ENCODE assay signal across 2 cellular contexts in the genomic region with DNA sequence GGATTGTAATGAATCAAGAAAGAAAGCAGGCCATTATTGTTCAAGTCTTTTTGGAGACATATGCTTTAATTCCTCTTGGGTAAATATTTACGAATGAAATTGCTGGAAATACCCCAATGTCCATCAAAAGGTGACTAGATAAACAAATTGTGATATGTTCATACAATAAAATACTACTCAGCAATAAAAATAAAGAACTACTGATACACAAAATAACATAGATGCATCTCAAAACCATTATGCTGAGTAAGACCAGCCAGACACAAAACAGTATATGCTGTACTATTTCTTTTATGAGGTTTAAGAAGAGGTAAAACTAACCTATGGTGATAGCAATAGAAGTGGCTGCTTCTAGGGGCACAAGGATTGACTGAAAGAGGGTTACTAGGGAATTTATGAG.
TF ChIP-seq lines count a peak whose summit lies in the region.

No MANE protein-coding gene starts in this region.

TF ChIP-seq in HepG2, 621 proteins besides CTCF, POLR2A, EP300 and RAD21:
- TF ChIP-seq MAFK (conservative IDR thresholded peaks at IDR 0.05 in 1 of 2, IDR thresholded peaks at IDR 0.05 in 1 of 2; ENCODE audit: low read length in 2 of 2), result peak in 1 of 2 experiments; percentile 58; a peak in 2 of 4 replicates
- no peak for TF ChIP-seq REL (CRISPR knock-in tag; conservative IDR thresholded peaks at IDR 0.05)
- TF ChIP-seq TAF1 (CRISPR knock-in tag; IDR thresholded peaks at IDR 0.05), result no peak
- TF ChIP-seq MAFF (IDR thresholded peaks at IDR 0.05; ENCODE audit: low read depth, low read length), result peak; percentile 36

TF ChIP-seq in K562, 482 proteins besides CTCF, POLR2A, EP300 and RAD21:
- TF ChIP-seq C11orf30 (IDR thresholded peaks at IDR 0.05; ENCODE audit: low read depth), result peak; percentile 20; the same call in 1 of the 2 replicates
- TF ChIP-seq ZNF316 (IDR thresholded peaks at IDR 0.05), result peak; percentile 61
- no peak for TF ChIP-seq STAT5B (CRISPR knock-in tag; IDR thresholded peaks at IDR 0.05)
